Comparison of ENCODE assay signal across 9 cellular contexts in genomic region chr19:55638864-55639359, GRCh38. TPM values are rescaled to one million over a fixed set of nuclear protein-coding genes. Genes with fewer than 3 reads are reported as not detected.
DNase-seq lines count a peak whose midpoint lies in the region; ATAC-seq and TF ChIP-seq lines count a peak whose summit lies in the region.
"Had no signal": no experiment of that assay in that cellular context is flagged by ENCODE, and none has a peak within 500 bp of the region (broad histone marks: within the 10 kb centered on the region; RNA-seq: fewer than 3 reads in every experiment).

No MANE protein-coding gene starts in this region.

- H3K4me1 Mint-ChIP-seq in CD4-positive, alpha-beta memory T cell = peaks cover 52 to 80% (median 64%) of the 10 kb centered on the region in 4 donors
- H3K4me1 Mint-ChIP-seq in T-helper 17 cell = peaks cover 60% of the 10 kb centered on the region

- no peaks in the 10 kb centered on the region for H3K9me3 ChIP-seq in CD4-positive, alpha-beta memory T cell (ENCODE audit: control insufficient read depth in 1 of 2, low read length in 2 of 2)
- H3K9me3 ChIP-seq in T-helper 17 cell (ENCODE audit: control insufficient read depth, low read length, poor library complexity, severe bottlenecking) (no peaks in the 10 kb centered on the region), psoas muscle (no peaks in the 10 kb centered on the region)
- H3K9me3 ChIP-seq: SJSA1 had no signal

- intact Hi-C loops in CD4-positive, alpha-beta memory T cell (cut with micrococcal nuclease) = loop anchor here (10.0 kb wide), 1 partner anchor 384 kb away; the partner anchor contains the start of gene PPP6R1
- intact Hi-C loops in psoas muscle (cut with DNase I) = no loop called here

- peaks cover 14 to 32% of the 10 kb centered on the region in 2 donors for H3K36me3 Mint-ChIP-seq in CD4-positive, alpha-beta memory T cell
- peaks cover 15% of the 10 kb centered on the region for H3K36me3 Mint-ChIP-seq in T-helper 17 cell (ENCODE audit: low read depth)

- POLR2A ChIA-PET in CD4-positive, alpha-beta memory T cell (lab: Charles Lee; ENCODE audit: partially characterized antibody) = interaction anchor here (1.0 to 9.9 kb wide), 5 partner anchors 9 to 39 kb away, joined by 3 to 91 read pairs (median 30); partner anchors contain the start of genes CCDC106, FIZ1, U2AF2 and ZNF524

- peak overlapping the region; percentile 53 to 95 (median 88) for H3K27ac Mint-ChIP-seq in CD4-positive, alpha-beta memory T cell
- peak overlapping the region; percentile 100 for H3K27ac Mint-ChIP-seq in T-helper 17 cell

- no peak overlapping the region for H3K27ac ChIP-seq in CD4-positive, alpha-beta memory T cell (ENCODE audit: low read depth, low read length)
- peak overlapping the region; percentile 79 for H3K27ac ChIP-seq in psoas muscle
- H3K27ac ChIP-seq: SJSA1 had no signal

- no peaks in the 10 kb centered on the region for H3K36me3 ChIP-seq in CD4-positive, alpha-beta memory T cell (ENCODE audit: insufficient read depth, low read length)
- no peaks in the 10 kb centered on the region for H3K36me3 ChIP-seq in psoas muscle (ENCODE audit: insufficient read depth in 1 of 2, low read depth in 1 of 2)

- H3K9me3 Mint-ChIP-seq in CD4-positive, alpha-beta memory T cell = peaks cover 0 to 4% (median 0%) of the 10 kb centered on the region in 8 donors

- no peak overlapping the region for H3K4me3 ChIP-seq in CD4-positive, alpha-beta memory T cell (ENCODE audit: low read length in 2 of 2)
- H3K4me3 ChIP-seq in choroid plexus epithelial cell (ENCODE audit: low read depth, low read length) = no peak overlapping the region
- peak overlapping the region; percentile 87 for H3K4me3 ChIP-seq in psoas muscle

- peak; percentile 51 to 76 (median 54) for DNase-seq in CD4-positive, alpha-beta memory T cell
- peak; percentile 49 for DNase-seq in HCEC 1CT
- DNase-seq in T-helper 17 cell = peak in 2 of 3 donors; percentile 43 to 53
- peak; percentile 49 for DNase-seq in choroid plexus epithelial cell (ENCODE audit: low read depth)
- peak; percentile 60 to 70 for DNase-seq in psoas muscle
- no peak for DNase-seq in NCI-H1048 (lab: John Stamatoyannopoulos, UW)

- H3K27me3 ChIP-seq in CD4-positive, alpha-beta memory T cell (ENCODE audit: insufficient read depth, low read length) = no peaks in the 10 kb centered on the region
- H3K27me3 ChIP-seq in psoas muscle (ENCODE audit: insufficient read depth in 3 of 3, low read length in 2 of 3) = no peaks in the 10 kb centered on the region
- H3K27me3 ChIP-seq: SJSA1 had no signal

- 77 to 83% (median 79%) methylated on average over 6 of the region's 6 CpGs for WGBS in psoas muscle, 3 donors

- peak; percentile 67 for TF ChIP-seq CTCF in choroid plexus epithelial cell (conservative IDR thresholded peaks at IDR 0.05; ENCODE audit: low read depth, low read length)
- TF ChIP-seq CTCF in psoas muscle (IDR thresholded peaks at IDR 0.05) = peak; percentile 39

- CTCF ChIA-PET in CD4-positive, alpha-beta memory T cell (lab: Charles Lee; ENCODE audit: partially characterized antibody) = interaction anchor here (0.7 to 3.8 kb wide), 6 partner anchors 12 to 135 kb away, joined by 3 to 17 read pairs (median 3); no protein-coding TSS in a partner anchor

- no peaks in the 10 kb centered on the region for H3K27me3 Mint-ChIP-seq in CD4-positive, alpha-beta memory T cell
- H3K27me3 Mint-ChIP-seq in T-helper 17 cell = no peaks in the 10 kb centered on the region

- H3K4me1 ChIP-seq in CD4-positive, alpha-beta memory T cell (ENCODE audit: insufficient read depth, low read length) = peaks cover 59% of the 10 kb centered on the region
- H3K4me1 ChIP-seq in psoas muscle = peaks cover 53% of the 10 kb centered on the region

- peak overlapping the region in 7 of 8 donors; percentile 40 to 88 (median 64) for H3K4me3 Mint-ChIP-seq in CD4-positive, alpha-beta memory T cell
- peak overlapping the region; percentile 34 for H3K4me3 Mint-ChIP-seq in T-helper 17 cell

- ATAC-seq in T-helper 17 cell = peak; percentile 32
- ATAC-seq in psoas muscle = no peak
- no peak for ATAC-seq in HG03521 (IDR thresholded peaks at IDR 0.05; ENCODE audit: unreplicated experiment)
- ATAC-seq in GM18868 (IDR thresholded peaks at IDR 0.05; ENCODE audit: unreplicated experiment) = no peak

RNA-seq across cellular contexts. Expression of gene ZNF580, which starts 1.9 kb away (rescaled TPM):
- total RNA-seq in CD4-positive, alpha-beta memory T cell = 100 to 1,000 TPM in 1 of 2 experiments, 10 to 100 TPM in 1; 92.7 to 105 TPM
- polyA plus RNA-seq in CD4-positive, alpha-beta memory T cell = 10 to 100 TPM in 1 of 2 donors, 1 to 10 TPM in 1; 7.2 to 17.8 TPM
- 10 to 100 TPM; 40.3 to 41.8 TPM for total RNA-seq in T-helper 17 cell
- 10 to 100 TPM; 10.3 to 21.1 (median 13.7) TPM for total RNA-seq in psoas muscle
- polyA plus RNA-seq in psoas muscle = 10 to 100 TPM in 1 of 3 donors, 1 to 10 TPM in 2; 5.9 to 13.5 (median 9.2) TPM

RNA-seq across cellular contexts. Expression of gene ZNF581, which starts 4.5 kb away (rescaled TPM):
- total RNA-seq in CD4-positive, alpha-beta memory T cell = 10 to 100 TPM; 21.2 to 23.4 TPM
- polyA plus RNA-seq in CD4-positive, alpha-beta memory T cell = 10 to 100 TPM; 22.5 to 28.5 TPM
- total RNA-seq in T-helper 17 cell (10 to 100 TPM; 24.7 to 26.3 TPM), psoas muscle (10 to 100 TPM; 10.2 to 14.5 (median 10.6) TPM)
- polyA plus RNA-seq in psoas muscle = 10 to 100 TPM; 14.6 to 18.6 (median 17.5) TPM

RNA-seq across cellular contexts. Expression of gene CCDC106, which starts 9.1 kb away (rescaled TPM):
- 1 to 10 TPM; 1.2 to 1.5 TPM for total RNA-seq in CD4-positive, alpha-beta memory T cell
- polyA plus RNA-seq in CD4-positive, alpha-beta memory T cell = under 1 TPM; 0.47 to 0.69 TPM
- total RNA-seq in T-helper 17 cell (1 to 10 TPM; 1.1 to 1.6 TPM), psoas muscle (10 to 100 TPM in 2 of 4 donors, 1 to 10 TPM in 2; 8.0 to 12.0 (median 10.4) TPM)
- polyA plus RNA-seq in psoas muscle = 10 to 100 TPM in 2 of 3 donors, 1 to 10 TPM in 1; 4.4 to 11.8 (median 10.0) TPM

RNA-seq across cellular contexts. Expression of gene ZNF784, which starts 14.5 kb away (rescaled TPM):
- 1 to 10 TPM; 7.4 TPM for total RNA-seq in CD4-positive, alpha-beta memory T cell
- 1 to 10 TPM; 1.7 to 2.1 TPM for polyA plus RNA-seq in CD4-positive, alpha-beta memory T cell
- 10 to 100 TPM; 11.3 to 13.8 TPM for total RNA-seq in T-helper 17 cell
- total RNA-seq in psoas muscle = 10 to 100 TPM in 3 of 4 donors, 1 to 10 TPM in 1; 9.0 to 22.2 (median 11.4) TPM
- 10 to 100 TPM in 1 of 3 donors, 1 to 10 TPM in 2; 4.9 to 14.9 (median 7.3) TPM for polyA plus RNA-seq in psoas muscle

RNA-seq across cellular contexts. Expression of gene U2AF2, which starts 15.9 kb away (rescaled TPM):
- total RNA-seq in CD4-positive, alpha-beta memory T cell = 100 to 1,000 TPM; 256 to 259 TPM
- 10 to 100 TPM in 1 of 2 donors, 1 to 10 TPM in 1; 1.3 to 14.3 TPM for polyA plus RNA-seq in CD4-positive, alpha-beta memory T cell
- total RNA-seq in T-helper 17 cell = 100 to 1,000 TPM; 248 to 258 TPM
- 10 to 100 TPM; 58.8 to 85.2 (median 78.2) TPM for total RNA-seq in psoas muscle
- 100 to 1,000 TPM in 1 of 3 donors, 10 to 100 TPM in 2; 54.1 to 116 (median 55.1) TPM for polyA plus RNA-seq in psoas muscle
